1 cellular context compared by ENCODE assay signal in the genomic region with DNA sequence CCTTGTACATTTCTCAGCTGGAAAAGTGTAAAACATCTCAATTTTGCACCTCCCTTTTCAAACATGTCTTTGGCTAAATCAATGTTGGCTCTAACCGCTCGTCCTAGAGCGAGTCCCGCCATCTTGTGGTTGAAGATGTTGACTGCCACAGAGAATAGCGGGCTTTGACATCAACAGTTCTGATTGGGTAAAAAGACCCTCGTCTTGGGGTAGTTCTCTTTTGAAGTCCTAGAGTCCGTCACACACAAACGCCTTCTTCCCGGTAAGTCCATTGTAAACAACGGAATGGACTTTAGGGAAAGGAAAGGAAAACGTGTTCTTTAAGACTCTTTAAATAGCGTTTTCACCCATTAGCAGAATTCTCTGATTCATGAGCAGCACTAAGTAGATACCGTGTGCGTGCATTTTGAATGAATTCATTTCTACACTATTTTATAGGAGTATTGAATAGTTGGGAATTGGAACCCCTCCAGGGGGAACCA.
TF ChIP-seq lines count a peak whose summit lies in the region.

No MANE protein-coding gene starts in this region.

TF ChIP-seq in HepG2, 621 proteins besides CTCF, POLR2A, EP300 and RAD21 (continues in another document):
- TF ChIP-seq ZFP90 (CRISPR knock-in tag; IDR thresholded peaks at IDR 0.05; ENCODE audit: borderline replicate concordance) (no peak), ZFY (CRISPR knock-in tag; IDR thresholded peaks at IDR 0.05) (no peak), NR2F6 (IDR thresholded peaks at IDR 0.05) (no peak), NR2F6 (CRISPR knock-in tag; IDR thresholded peaks at IDR 0.05) (no peak), ZSCAN22 (CRISPR knock-in tag; IDR thresholded peaks at IDR 0.05) (no peak), SIX4 (CRISPR knock-in tag; IDR thresholded peaks at IDR 0.05) (no peak), GTF2F1 (IDR thresholded peaks at IDR 0.05; ENCODE audit: low read length) (no peak), HOXA5 (CRISPR knock-in tag; IDR thresholded peaks at IDR 0.05) (no peak), FOXM1 (CRISPR knock-in tag; IDR thresholded peaks at IDR 0.05) (no peak), ATF1 (CRISPR knock-in tag; IDR thresholded peaks at IDR 0.05) (0 out of 2 replicates have a peak, but pooled peaks have one; percentile 42), MTF2 (CRISPR knock-in tag; IDR thresholded peaks at IDR 0.05; ENCODE audit: borderline replicate concordance) (0 out of 2 replicates have a peak, but pooled peaks have one; percentile 75), EZH2 (conservative IDR thresholded peaks at IDR 0.05; ENCODE audit: low read depth, low read length) (no peak), CAMTA2 (CRISPR knock-in tag; IDR thresholded peaks at IDR 0.05; ENCODE audit: borderline replicate concordance) (no peak), SMC3 (IDR thresholded peaks at IDR 0.05; ENCODE audit: low read length) (peak; percentile 56), SALL2 (CRISPR knock-in tag; IDR thresholded peaks at IDR 0.05) (peak; percentile 11; the same call in 1 of the 2 replicates), NPAS2 (CRISPR knock-in tag; IDR thresholded peaks at IDR 0.05; ENCODE audit: borderline replicate concordance) (no peak), ZNF335 (CRISPR knock-in tag; IDR thresholded peaks at IDR 0.05) (0 out of 2 replicates have a peak, but pooled peaks have one; percentile 10), ZKSCAN8 (CRISPR knock-in tag; IDR thresholded peaks at IDR 0.05; ENCODE audit: borderline replicate concordance) (peak; percentile 14)
- TF ChIP-seq, protein P1, sequence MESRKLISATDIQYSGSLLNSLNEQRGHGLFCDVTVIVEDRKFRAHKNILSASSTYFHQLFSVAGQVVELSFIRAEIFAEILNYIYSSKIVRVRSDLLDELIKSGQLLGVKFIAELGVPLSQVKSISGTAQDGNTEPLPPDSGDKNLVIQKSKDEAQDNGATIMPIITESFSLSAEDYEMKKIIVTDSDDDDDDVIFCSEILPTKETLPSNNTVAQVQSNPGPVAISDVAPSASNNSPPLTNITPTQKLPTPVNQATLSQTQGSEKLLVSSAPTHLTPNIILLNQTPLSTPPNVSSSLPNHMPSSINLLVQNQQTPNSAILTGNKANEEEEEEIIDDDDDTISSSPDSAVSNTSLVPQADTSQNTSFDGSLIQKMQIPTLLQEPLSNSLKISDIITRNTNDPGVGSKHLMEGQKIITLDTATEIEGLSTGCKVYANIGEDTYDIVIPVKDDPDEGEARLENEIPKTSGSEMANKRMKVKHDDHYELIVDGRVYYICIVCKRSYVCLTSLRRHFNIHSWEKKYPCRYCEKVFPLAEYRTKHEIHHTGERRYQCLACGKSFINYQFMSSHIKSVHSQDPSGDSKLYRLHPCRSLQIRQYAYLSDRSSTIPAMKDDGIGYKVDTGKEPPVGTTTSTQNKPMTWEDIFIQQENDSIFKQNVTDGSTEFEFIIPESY (CRISPR knock-in tag; IDR thresholded peaks at IDR 0.05) = peak; percentile 45; the same call in 1 of the 2 replicates
- TF ChIP-seq, protein P2, sequence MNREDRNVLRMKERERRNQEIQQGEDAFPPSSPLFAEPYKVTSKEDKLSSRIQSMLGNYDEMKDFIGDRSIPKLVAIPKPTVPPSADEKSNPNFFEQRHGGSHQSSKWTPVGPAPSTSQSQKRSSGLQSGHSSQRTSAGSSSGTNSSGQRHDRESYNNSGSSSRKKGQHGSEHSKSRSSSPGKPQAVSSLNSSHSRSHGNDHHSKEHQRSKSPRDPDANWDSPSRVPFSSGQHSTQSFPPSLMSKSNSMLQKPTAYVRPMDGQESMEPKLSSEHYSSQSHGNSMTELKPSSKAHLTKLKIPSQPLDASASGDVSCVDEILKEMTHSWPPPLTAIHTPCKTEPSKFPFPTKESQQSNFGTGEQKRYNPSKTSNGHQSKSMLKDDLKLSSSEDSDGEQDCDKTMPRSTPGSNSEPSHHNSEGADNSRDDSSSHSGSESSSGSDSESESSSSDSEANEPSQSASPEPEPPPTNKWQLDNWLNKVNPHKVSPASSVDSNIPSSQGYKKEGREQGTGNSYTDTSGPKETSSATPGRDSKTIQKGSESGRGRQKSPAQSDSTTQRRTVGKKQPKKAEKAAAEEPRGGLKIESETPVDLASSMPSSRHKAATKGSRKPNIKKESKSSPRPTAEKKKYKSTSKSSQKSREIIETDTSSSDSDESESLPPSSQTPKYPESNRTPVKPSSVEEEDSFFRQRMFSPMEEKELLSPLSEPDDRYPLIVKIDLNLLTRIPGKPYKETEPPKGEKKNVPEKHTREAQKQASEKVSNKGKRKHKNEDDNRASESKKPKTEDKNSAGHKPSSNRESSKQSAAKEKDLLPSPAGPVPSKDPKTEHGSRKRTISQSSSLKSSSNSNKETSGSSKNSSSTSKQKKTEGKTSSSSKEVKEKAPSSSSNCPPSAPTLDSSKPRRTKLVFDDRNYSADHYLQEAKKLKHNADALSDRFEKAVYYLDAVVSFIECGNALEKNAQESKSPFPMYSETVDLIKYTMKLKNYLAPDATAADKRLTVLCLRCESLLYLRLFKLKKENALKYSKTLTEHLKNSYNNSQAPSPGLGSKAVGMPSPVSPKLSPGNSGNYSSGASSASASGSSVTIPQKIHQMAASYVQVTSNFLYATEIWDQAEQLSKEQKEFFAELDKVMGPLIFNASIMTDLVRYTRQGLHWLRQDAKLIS (CRISPR knock-in tag; IDR thresholded peaks at IDR 0.05) = no peak
- TF ChIP-seq, protein P3, sequence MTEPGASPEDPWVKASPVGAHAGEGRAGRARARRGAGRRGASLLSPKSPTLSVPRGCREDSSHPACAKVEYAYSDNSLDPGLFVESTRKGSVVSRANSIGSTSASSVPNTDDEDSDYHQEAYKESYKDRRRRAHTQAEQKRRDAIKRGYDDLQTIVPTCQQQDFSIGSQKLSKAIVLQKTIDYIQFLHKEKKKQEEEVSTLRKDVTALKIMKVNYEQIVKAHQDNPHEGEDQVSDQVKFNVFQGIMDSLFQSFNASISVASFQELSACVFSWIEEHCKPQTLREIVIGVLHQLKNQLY (CRISPR knock-in tag; IDR thresholded peaks at IDR 0.05) = no peak
- TF ChIP-seq, protein P4, sequence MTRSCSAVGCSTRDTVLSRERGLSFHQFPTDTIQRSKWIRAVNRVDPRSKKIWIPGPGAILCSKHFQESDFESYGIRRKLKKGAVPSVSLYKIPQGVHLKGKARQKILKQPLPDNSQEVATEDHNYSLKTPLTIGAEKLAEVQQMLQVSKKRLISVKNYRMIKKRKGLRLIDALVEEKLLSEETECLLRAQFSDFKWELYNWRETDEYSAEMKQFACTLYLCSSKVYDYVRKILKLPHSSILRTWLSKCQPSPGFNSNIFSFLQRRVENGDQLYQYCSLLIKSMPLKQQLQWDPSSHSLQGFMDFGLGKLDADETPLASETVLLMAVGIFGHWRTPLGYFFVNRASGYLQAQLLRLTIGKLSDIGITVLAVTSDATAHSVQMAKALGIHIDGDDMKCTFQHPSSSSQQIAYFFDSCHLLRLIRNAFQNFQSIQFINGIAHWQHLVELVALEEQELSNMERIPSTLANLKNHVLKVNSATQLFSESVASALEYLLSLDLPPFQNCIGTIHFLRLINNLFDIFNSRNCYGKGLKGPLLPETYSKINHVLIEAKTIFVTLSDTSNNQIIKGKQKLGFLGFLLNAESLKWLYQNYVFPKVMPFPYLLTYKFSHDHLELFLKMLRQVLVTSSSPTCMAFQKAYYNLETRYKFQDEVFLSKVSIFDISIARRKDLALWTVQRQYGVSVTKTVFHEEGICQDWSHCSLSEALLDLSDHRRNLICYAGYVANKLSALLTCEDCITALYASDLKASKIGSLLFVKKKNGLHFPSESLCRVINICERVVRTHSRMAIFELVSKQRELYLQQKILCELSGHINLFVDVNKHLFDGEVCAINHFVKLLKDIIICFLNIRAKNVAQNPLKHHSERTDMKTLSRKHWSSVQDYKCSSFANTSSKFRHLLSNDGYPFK (CRISPR knock-in tag; IDR thresholded peaks at IDR 0.05; ENCODE audit: borderline replicate concordance) = no peak
- TF ChIP-seq, protein P5, sequence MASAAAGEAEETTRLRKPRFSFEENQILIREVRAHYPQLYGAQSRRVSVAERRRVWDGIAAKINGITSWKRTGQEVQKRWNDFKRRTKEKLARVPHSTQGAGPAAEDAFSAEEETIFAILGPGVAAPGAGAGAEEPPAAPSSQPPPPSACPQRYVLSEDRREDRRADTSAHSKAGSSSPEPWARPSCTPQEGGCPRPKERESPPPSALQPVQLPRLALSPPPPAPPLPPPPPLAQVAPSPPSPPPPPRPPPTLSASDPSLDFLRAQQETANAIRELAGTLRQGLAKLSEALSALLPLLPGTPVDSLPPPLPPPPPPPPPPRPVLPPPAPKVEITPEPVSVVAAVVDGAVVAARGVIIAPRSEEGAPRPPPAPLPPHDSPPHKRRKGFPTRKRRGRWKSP (CRISPR knock-in tag; IDR thresholded peaks at IDR 0.05) = 0 out of 2 replicates have a peak, but pooled peaks have one; percentile 37
- TF ChIP-seq, protein P6, sequence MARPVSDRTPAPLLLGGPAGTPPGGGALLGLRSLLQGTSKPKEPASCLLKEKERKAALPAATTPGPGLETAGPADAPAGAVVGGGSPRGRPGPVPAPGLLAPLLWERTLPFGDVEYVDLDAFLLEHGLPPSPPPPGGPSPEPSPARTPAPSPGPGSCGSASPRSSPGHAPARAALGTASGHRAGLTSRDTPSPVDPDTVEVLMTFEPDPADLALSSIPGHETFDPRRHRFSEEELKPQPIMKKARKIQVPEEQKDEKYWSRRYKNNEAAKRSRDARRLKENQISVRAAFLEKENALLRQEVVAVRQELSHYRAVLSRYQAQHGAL (CRISPR knock-in tag; IDR thresholded peaks at IDR 0.05; ENCODE audit: not compliant biosample characterization) = no peak
- TF ChIP-seq, protein P7, sequence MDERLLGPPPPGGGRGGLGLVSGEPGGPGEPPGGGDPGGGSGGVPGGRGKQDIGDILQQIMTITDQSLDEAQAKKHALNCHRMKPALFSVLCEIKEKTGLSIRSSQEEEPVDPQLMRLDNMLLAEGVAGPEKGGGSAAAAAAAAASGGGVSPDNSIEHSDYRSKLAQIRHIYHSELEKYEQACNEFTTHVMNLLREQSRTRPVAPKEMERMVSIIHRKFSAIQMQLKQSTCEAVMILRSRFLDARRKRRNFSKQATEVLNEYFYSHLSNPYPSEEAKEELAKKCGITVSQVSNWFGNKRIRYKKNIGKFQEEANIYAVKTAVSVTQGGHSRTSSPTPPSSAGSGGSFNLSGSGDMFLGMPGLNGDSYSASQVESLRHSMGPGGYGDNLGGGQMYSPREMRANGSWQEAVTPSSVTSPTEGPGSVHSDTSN (CRISPR knock-in tag; IDR thresholded peaks at IDR 0.05) = no peak
- TF ChIP-seq, protein P8, sequence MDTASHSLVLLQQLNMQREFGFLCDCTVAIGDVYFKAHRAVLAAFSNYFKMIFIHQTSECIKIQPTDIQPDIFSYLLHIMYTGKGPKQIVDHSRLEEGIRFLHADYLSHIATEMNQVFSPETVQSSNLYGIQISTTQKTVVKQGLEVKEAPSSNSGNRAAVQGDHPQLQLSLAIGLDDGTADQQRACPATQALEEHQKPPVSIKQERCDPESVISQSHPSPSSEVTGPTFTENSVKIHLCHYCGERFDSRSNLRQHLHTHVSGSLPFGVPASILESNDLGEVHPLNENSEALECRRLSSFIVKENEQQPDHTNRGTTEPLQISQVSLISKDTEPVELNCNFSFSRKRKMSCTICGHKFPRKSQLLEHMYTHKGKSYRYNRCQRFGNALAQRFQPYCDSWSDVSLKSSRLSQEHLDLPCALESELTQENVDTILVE (CRISPR knock-in tag; IDR thresholded peaks at IDR 0.05) = no peak
- TF ChIP-seq, protein P9, sequence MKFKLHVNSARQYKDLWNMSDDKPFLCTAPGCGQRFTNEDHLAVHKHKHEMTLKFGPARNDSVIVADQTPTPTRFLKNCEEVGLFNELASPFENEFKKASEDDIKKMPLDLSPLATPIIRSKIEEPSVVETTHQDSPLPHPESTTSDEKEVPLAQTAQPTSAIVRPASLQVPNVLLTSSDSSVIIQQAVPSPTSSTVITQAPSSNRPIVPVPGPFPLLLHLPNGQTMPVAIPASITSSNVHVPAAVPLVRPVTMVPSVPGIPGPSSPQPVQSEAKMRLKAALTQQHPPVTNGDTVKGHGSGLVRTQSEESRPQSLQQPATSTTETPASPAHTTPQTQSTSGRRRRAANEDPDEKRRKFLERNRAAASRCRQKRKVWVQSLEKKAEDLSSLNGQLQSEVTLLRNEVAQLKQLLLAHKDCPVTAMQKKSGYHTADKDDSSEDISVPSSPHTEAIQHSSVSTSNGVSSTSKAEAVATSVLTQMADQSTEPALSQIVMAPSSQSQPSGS (CRISPR knock-in tag; IDR thresholded peaks at IDR 0.05) = no peak
